ENCODE assay signal across 8 cellular contexts in the genomic region with DNA sequence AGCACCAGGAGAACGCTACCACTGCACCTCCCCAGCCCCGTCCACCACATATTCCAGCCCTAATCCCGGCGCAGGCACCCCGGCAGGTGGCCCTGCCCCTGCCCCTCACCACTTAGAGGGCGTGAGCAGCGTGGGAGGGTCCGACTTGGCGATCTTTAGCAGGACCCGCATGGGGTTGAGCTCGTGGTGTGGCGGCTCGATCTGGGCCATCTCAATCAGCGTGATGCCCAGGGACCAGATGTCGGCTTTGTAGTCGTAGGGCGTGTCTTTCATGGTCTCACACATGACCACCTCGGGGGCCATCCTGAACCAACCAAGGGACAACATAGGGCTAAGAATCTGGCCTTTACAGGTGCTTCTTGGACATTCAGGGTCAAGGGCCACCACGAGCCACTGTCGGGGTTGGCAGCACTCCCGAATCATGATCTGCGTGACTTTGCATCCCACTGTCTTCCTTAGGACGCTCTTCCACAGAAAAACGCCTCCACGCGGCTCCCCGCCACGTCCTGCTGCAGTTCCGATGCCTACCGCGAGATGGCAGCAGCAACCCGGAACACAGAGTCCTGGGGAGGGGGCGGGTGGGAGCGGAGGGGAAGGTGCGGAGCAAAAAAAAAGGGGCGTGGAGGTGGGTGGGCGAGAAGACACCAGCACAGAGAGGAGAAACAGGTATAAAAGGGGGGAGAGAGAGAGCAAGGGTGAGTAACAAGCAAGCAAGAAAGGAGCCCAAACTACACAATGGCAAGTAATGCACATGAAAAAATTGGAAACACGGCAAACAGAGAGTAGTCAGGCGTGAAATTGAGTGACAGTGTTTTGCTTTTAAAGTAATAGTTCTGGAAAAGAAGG.
DNase-seq lines count a peak whose midpoint lies in the region; ATAC-seq and TF ChIP-seq lines count a peak whose summit lies in the region.

No MANE protein-coding gene starts in this region.

- H3K27me3 ChIP-seq in heart right ventricle (no peaks in the 10 kb centered on the region), prostate gland (replicated peaks; ENCODE audit: insufficient read depth) (no peaks in the 10 kb centered on the region), upper lobe of left lung (no peaks in the 10 kb centered on the region)

- H3K36me3 ChIP-seq in heart right ventricle (peaks cover 0 to 67% (median 0%) of the 10 kb centered on the region in 9 donors), prostate gland (no peaks in the 10 kb centered on the region), upper lobe of left lung (peaks cover 0 to 37% (median 27%) of the 10 kb centered on the region in 4 donors)

- no peak for TF ChIP-seq POLR2A in prostate gland (IDR thresholded peaks at IDR 0.05)
- no peak for TF ChIP-seq POLR2A in upper lobe of left lung (IDR thresholded peaks at IDR 0.05)

- intact Hi-C loops in heart right ventricle (cut with DNase I) = loop anchor here in 9 of 10 donors (1.0 to 10.0 kb wide), 9 partner anchors 81 to 598 kb away; a partner anchor contains a TSS
- intact Hi-C loops in prostate gland (cut with DNase I) = loop anchor here (1.0 to 5.0 kb wide), 2 partner anchors 81 to 186 kb away; no protein-coding TSS in a partner anchor

- peak overlapping the region; percentile 75 for H3K4me3 Mint-ChIP-seq in HFFc6
- H3K4me3 Mint-ChIP-seq in activated naive CD8-positive, alpha-beta T cell = no peak overlapping the region

- H3K27ac ChIP-seq in heart right ventricle (peak overlapping the region in 1 of 10 donors; percentile 58), prostate gland (no peak overlapping the region), upper lobe of left lung (peak overlapping the region in 2 of 4 donors; percentile 1 to 17)

- ATAC-seq in heart right ventricle (peak in 6 of 8 donors; percentile 28 to 46 (median 38)), upper lobe of left lung (ENCODE audit: low FRiP score in 2 of 2) (peak in 1 of 2 donors; percentile 77), HG02970 (IDR thresholded peaks at IDR 0.05; ENCODE audit: low FRiP score, unreplicated experiment) (no peak)

- TF ChIP-seq CTCF in HFFc6 (IDR thresholded peaks at IDR 0.05) (peak; percentile 95), heart right ventricle (IDR thresholded peaks at IDR 0.05) (peak; percentile 89 to 98 (median 93)), prostate gland (IDR thresholded peaks at IDR 0.05) (peak; percentile 76 to 98 (median 89)), upper lobe of left lung (IDR thresholded peaks at IDR 0.05) (peak; percentile 85 to 98 (median 87))

- 30 to 32% methylated on average over 39 of the region's 39 CpGs for WGBS in heart right ventricle, 2 donors
- WGBS in prostate gland = 25% methylated on average over 39 of the region's 39 CpGs
- 32 to 34% methylated on average over 33 to 37 of the region's 39 CpGs for WGBS in upper lobe of left lung, 2 donors

- no peaks in the 10 kb centered on the region for H3K9me3 Mint-ChIP-seq in HFFc6
- no peaks in the 10 kb centered on the region for H3K9me3 Mint-ChIP-seq in activated naive CD8-positive, alpha-beta T cell (ENCODE audit: low read depth)

- H3K4me3 ChIP-seq in heart right ventricle (peak overlapping the region in 7 of 10 donors; percentile 6 to 39 (median 26)), prostate gland (peak overlapping the region; percentile 8 to 19), upper lobe of left lung (peak overlapping the region in 3 of 4 donors; percentile 6 to 19 (median 7))

- peaks cover 29% of the 10 kb centered on the region for H3K36me3 Mint-ChIP-seq in HFFc6 (ENCODE audit: low read depth)
- no peaks in the 10 kb centered on the region for H3K36me3 Mint-ChIP-seq in activated naive CD8-positive, alpha-beta T cell

- H3K27ac Mint-ChIP-seq in HFFc6 = peak overlapping the region; percentile 93
- H3K27ac Mint-ChIP-seq in activated naive CD8-positive, alpha-beta T cell = peak overlapping the region; percentile 84

- H3K4me1 Mint-ChIP-seq in HFFc6 (ENCODE audit: low read depth) = peaks cover 71% of the 10 kb centered on the region
- H3K4me1 Mint-ChIP-seq in activated naive CD8-positive, alpha-beta T cell (ENCODE audit: low read depth) = peaks cover 52% of the 10 kb centered on the region

- peaks cover 12% of the 10 kb centered on the region; the same call in 1 of the 2 replicates for H3K27me3 Mint-ChIP-seq in HFFc6 (ENCODE audit: insufficient read depth)
- H3K27me3 Mint-ChIP-seq in activated naive CD8-positive, alpha-beta T cell = no peaks in the 10 kb centered on the region

- no peak for TF ChIP-seq EP300 in upper lobe of left lung (IDR thresholded peaks at IDR 0.05)

- H3K9me3 ChIP-seq in heart right ventricle (no peaks in the 10 kb centered on the region), prostate gland (no peaks in the 10 kb centered on the region), upper lobe of left lung (no peaks in the 10 kb centered on the region)

- H3K4me1 ChIP-seq in heart right ventricle = peaks cover 15 to 74% (median 59%) of the 10 kb centered on the region in 9 donors
- peaks cover 7% of the 10 kb centered on the region for H3K4me1 ChIP-seq in prostate gland (replicated peaks)
- H3K4me1 ChIP-seq in upper lobe of left lung = peaks cover 48 to 68% (median 51%) of the 10 kb centered on the region in 4 donors

- DNase-seq in C1 segment of cervical spinal cord (lab: John Stamatoyannopoulos, UW) (peak in 12 of 14 donors; percentile 21 to 74 (median 36)), HFFc6 (peak; percentile 30), SK-N-DZ (ENCODE audit: low spot score) (peak; percentile 63), heart right ventricle (peak in 1 of 2 donors; percentile 72), prostate gland (ENCODE audit: low spot score) (peak; percentile 39), upper lobe of left lung (peak; percentile 55 to 89)
